ENCODE assay signal across 8 cellular contexts in the genomic region with DNA sequence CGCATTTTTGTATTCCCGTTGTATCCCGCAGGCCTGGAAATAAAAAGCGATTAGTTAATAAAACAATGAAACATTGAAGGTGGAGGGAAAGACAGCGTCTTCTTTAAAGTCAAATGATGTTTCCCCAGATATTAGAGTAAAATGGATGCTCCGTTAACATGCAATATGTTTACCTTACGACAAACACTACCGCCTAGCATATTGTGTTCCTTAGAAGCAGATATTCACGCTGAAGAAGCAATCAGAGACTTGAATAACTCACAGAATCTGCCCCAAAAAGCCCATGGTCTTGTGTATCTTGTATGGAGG. TPM values are rescaled to one million over a fixed set of nuclear protein-coding genes. Genes with fewer than 3 reads are reported as not detected.
DNase-seq lines count a peak whose midpoint lies in the region; ATAC-seq and TF ChIP-seq lines count a peak whose summit lies in the region.

No MANE protein-coding gene starts in this region.

- peaks cover 26% of the 10 kb centered on the region for H3K36me3 ChIP-seq in RWPE2 (ENCODE audit: low read depth)
- H3K36me3 ChIP-seq in esophagus (ENCODE audit: control insufficient read depth in 2 of 2, insufficient read depth in 2 of 2, low read length in 1 of 2), result peaks cover 8 to 12% of the 10 kb centered on the region in 2 donors

- peak overlapping the region; percentile 10 for H3K27ac ChIP-seq in RWPE2 (ENCODE audit: poor library complexity, severe bottlenecking)
- peak overlapping the region; percentile 82 to 91 for H3K27ac ChIP-seq in esophagus (ENCODE audit: low read depth in 2 of 2, low read length in 1 of 2)

- no peaks in the 10 kb centered on the region for H3K9me3 ChIP-seq in RWPE2 (ENCODE audit: severe bottlenecking)
- no peaks in the 10 kb centered on the region for H3K9me3 ChIP-seq in esophagus (ENCODE audit: control insufficient read depth in 2 of 2, insufficient read depth in 1 of 2, low read depth in 1 of 2, low read length in 1 of 2)

- ATAC-seq in RWPE2 (ENCODE audit: low read depth) (no peak), HG03521 (IDR thresholded peaks at IDR 0.05; ENCODE audit: unreplicated experiment) (no peak), GM21576 (IDR thresholded peaks at IDR 0.05; ENCODE audit: unreplicated experiment) (no peak)

- no peaks in the 10 kb centered on the region for H3K9me3 Mint-ChIP-seq in progenitor cell of endocrine pancreas (ENCODE audit: low read depth)

- peak; percentile 1 for TF ChIP-seq CTCF in RWPE2 (IDR thresholded peaks at IDR 0.05; ENCODE audit: poor library complexity, severe bottlenecking)
- TF ChIP-seq CTCF in progenitor cell of endocrine pancreas (IDR thresholded peaks at IDR 0.05; ENCODE audit: unreplicated experiment), result no peak

- no peak for DNase-seq in RWPE2 (ENCODE audit: low spot score)
- no peak for DNase-seq in progenitor cell of endocrine pancreas (ENCODE audit: low spot score, unreplicated experiment)
- no peak for DNase-seq in NCI-H128 (lab: John Stamatoyannopoulos, UW; ENCODE audit: unreplicated experiment)
- no peak for DNase-seq in NCI-H446 (lab: John Stamatoyannopoulos, UW)

- peaks cover 19% of the 10 kb centered on the region for H3K4me1 ChIP-seq in RWPE2 (ENCODE audit: insufficient read depth, poor library complexity, severe bottlenecking)
- H3K4me1 ChIP-seq in esophagus (ENCODE audit: control insufficient read depth in 2 of 2, insufficient read depth in 2 of 2, low read length in 1 of 2), result peaks cover 7 to 10% of the 10 kb centered on the region in 2 donors

- H3K27me3 ChIP-seq in RWPE2 (ENCODE audit: insufficient read depth, poor library complexity, severe bottlenecking) (no peaks in the 10 kb centered on the region), esophagus (ENCODE audit: control insufficient read depth in 1 of 2, insufficient read depth in 2 of 2, low read length in 2 of 2) (no peaks in the 10 kb centered on the region)

- H3K27me3 Mint-ChIP-seq in progenitor cell of endocrine pancreas, result no peaks in the 10 kb centered on the region

- WGBS in esophagus, 2 donors, result 38 to 54% methylated on average over 9 of the region's 9 CpGs

- H3K4me3 ChIP-seq in GM08714 (ENCODE audit: low read length) (peak overlapping the region; percentile 77; the same call in 1 of the 2 replicates), RWPE2 (ENCODE audit: severe bottlenecking) (peak overlapping the region; percentile 67), esophagus (ENCODE audit: low read depth in 1 of 2, low read length in 2 of 2) (peak overlapping the region; percentile 78 to 87)

- H3K27ac Mint-ChIP-seq in progenitor cell of endocrine pancreas, result peak overlapping the region; percentile 98

- peak overlapping the region; percentile 97 for H3K4me3 Mint-ChIP-seq in progenitor cell of endocrine pancreas (ENCODE audit: low read depth)

- peaks cover 17% of the 10 kb centered on the region for H3K4me1 Mint-ChIP-seq in progenitor cell of endocrine pancreas (ENCODE audit: low read depth)

- H3K36me3 Mint-ChIP-seq in progenitor cell of endocrine pancreas (ENCODE audit: insufficient read depth), result peaks cover 9% of the 10 kb centered on the region

RNA-seq across cellular contexts. Expression of a gene that starts 0.6 kb away (rescaled TPM):
- 10 to 100 TPM; 18.3 to 18.8 TPM for polyA plus RNA-seq in esophagus
- total RNA-seq in progenitor cell of endocrine pancreas, result 45.9 and 48.2 TPM in 2 replicates

RNA-seq across cellular contexts. Expression of a gene that starts 11.7 kb away (rescaled TPM):
- 10 to 100 TPM; 11.7 to 29.6 TPM for polyA plus RNA-seq in esophagus
- total RNA-seq in progenitor cell of endocrine pancreas, result 50.9 and 56.5 TPM in 2 replicates

RNA-seq across cellular contexts. Expression of a gene that starts 18.6 kb away (rescaled TPM):
- 10 to 100 TPM; 16.5 to 22.9 TPM for polyA plus RNA-seq in esophagus
- total RNA-seq in progenitor cell of endocrine pancreas, result 48.8 and 51.1 TPM in 2 replicates

RNA-seq across cellular contexts. Expression of a gene that starts 21.0 kb away (rescaled TPM):
- 1 to 10 TPM in 1 of 2 donors, under 1 TPM in 1; 0.82 to 1.1 TPM for polyA plus RNA-seq in esophagus
- total RNA-seq in progenitor cell of endocrine pancreas, result 0.22 and 0.24 TPM in 2 replicates

RNA-seq across cellular contexts. Expression of a gene that starts 24.1 kb away (rescaled TPM):
- polyA plus RNA-seq in esophagus, result 100 to 1,000 TPM in 1 of 2 donors, 10 to 100 TPM in 1; 94.3 to 132 TPM
- 139 and 150 TPM in 2 replicates for total RNA-seq in progenitor cell of endocrine pancreas
